ENCODE assay signal across 1 cellular context in genomic region chr17:49879505-49879904, GRCh38.
TF ChIP-seq lines count a peak whose summit lies in the region.

No MANE protein-coding gene starts in this region.

TF ChIP-seq in K562, 482 proteins besides CTCF, POLR2A, EP300 and RAD21 (continued from another document):
- TF ChIP-seq ZMIZ1 (IDR thresholded peaks at IDR 0.05; ENCODE audit: low read depth in 2 of 2, low read length in 2 of 2) = 0 out of 4 replicates have a peak, but pooled peaks of 1 of the 2 experiments have one; percentile 26
- TF ChIP-seq ARID1B (IDR thresholded peaks at IDR 0.05) = peak; percentile 85
- TF ChIP-seq SMARCB1 (IDR thresholded peaks at IDR 0.05; ENCODE audit: insufficient read length, low read depth) = no peak
- peak; percentile 74 for TF ChIP-seq DPF2 (IDR thresholded peaks at IDR 0.05)
- peak; percentile 84 for TF ChIP-seq FOSL1 (tag; conservative IDR thresholded peaks at IDR 0.05)
- TF ChIP-seq CBFA2T2 (conservative IDR thresholded peaks at IDR 0.05) = peak; percentile 70
- TF ChIP-seq GMEB1 (CRISPR knock-in tag; IDR thresholded peaks at IDR 0.05) = no peak
- peak; percentile 77 for TF ChIP-seq SMARCA4 (IDR thresholded peaks at IDR 0.05)
- no peak for TF ChIP-seq TRIM28 (IDR thresholded peaks at IDR 0.05)
- TF ChIP-seq JUND (IDR thresholded peaks at IDR 0.05; ENCODE audit: borderline replicate concordance, low read depth, low read length) = peak; percentile 77
- peak; percentile 42; the same call in 1 of the 3 replicates for TF ChIP-seq JUND (tag; IDR thresholded peaks at IDR 0.05; ENCODE audit: borderline replicate concordance, low read depth, low read length)
- peak; percentile 94 for TF ChIP-seq ZNF444 (CRISPR knock-in tag; IDR thresholded peaks at IDR 0.05)
- TF ChIP-seq MECOM (CRISPR knock-in tag; IDR thresholded peaks at IDR 0.05) = no peak
- peak; percentile 86 for TF ChIP-seq CBFA2T3 (IDR thresholded peaks at IDR 0.05)
- TF ChIP-seq MAZ (CRISPR knock-in tag; conservative IDR thresholded peaks at IDR 0.05 in 1 of 2, IDR thresholded peaks at IDR 0.05 in 1 of 2) = peak in 1 of 2 experiments; percentile 61; a peak in 2 of 4 replicates
- no peak for TF ChIP-seq PHTF2 (CRISPR knock-in tag; IDR thresholded peaks at IDR 0.05)
